ENCODE assay signal across 27 cellular contexts in the genomic region with DNA sequence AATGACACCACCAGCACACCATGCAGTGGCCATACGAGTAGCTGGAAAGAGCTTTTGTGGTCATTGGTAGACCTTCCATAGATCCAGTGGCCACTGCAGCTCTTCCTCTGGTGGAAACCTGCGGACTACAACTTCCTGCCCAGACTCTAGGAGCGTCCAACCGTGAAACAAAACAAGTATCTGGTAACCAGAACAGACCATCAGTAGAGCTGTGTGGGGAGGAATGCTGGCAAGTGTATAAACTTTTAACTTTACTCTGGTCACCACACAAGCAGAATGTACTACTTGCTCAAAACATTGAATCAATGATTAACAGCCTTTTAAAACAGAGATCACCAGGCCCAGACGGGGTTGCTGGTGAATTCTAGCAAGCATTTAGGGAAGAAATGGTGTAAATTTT.
DNase-seq lines count a peak whose midpoint lies in the region; TF ChIP-seq lines count a peak whose summit lies in the region.
"Had no signal": no experiment of that assay in that cellular context is flagged by ENCODE, and none has a peak within 500 bp of the region (broad histone marks: within the 10 kb centered on the region; RNA-seq: fewer than 3 reads in every experiment).

No MANE protein-coding gene starts in this region.

- peaks cover 3% of the 10 kb centered on the region for H3K9me3 Mint-ChIP-seq in nephron progenitor cell
- peaks cover 11% of the 10 kb centered on the region for H3K9me3 Mint-ChIP-seq in Caco-2 (ENCODE audit: unreplicated experiment)
- H3K9me3 Mint-ChIP-seq: activated naive CD8-positive, alpha-beta T cell treated with anti-CD3 and anti-CD28 coated beads for 36 hours; memory B cell had no signal

- BruUV-seq in Caco-2 (replicated peaks; lab: Mats Ljungman, UMichigan), result no TSS peak

- no peaks in the 10 kb centered on the region for H3K36me3 ChIP-seq in Caco-2 (ENCODE audit: control insufficient read depth, insufficient read depth, low read length)
- H3K36me3 ChIP-seq: prostate gland, uterus had no signal

- no peaks in the 10 kb centered on the region for H3K27me3 ChIP-seq in Caco-2 (replicated peaks; ENCODE audit: control insufficient read depth, insufficient read depth, low read length)
- H3K27me3 ChIP-seq: testis, uterus had no signal

- H3K4me3 ChIP-seq in GM12865 (ENCODE audit: low read depth, low read length), result no peak overlapping the region
- peak overlapping the region; percentile 30 for H3K4me3 ChIP-seq in epithelial cell of proximal tubule (ENCODE audit: low read depth, low read length)
- no peak overlapping the region for H3K4me3 ChIP-seq in foreskin fibroblast (ENCODE audit: low read depth in 1 of 2, low read length in 2 of 2)
- no peak overlapping the region for H3K4me3 ChIP-seq in Caco-2 (ENCODE audit: low read depth, low read length)
- H3K4me3 ChIP-seq: prostate gland, testis, uterus had no signal

- H3K4me1 Mint-ChIP-seq in nephron progenitor cell (peaks cover 8% of the 10 kb centered on the region), Caco-2 (ENCODE audit: low read depth, unreplicated experiment) (peaks cover 8% of the 10 kb centered on the region)
- H3K4me1 Mint-ChIP-seq: activated naive CD8-positive, alpha-beta T cell treated with anti-CD3 and anti-CD28 coated beads for 36 hours; CD4-positive, CD25-positive, alpha-beta regulatory T cell; memory B cell; T-helper 17 cell had no signal

- peaks cover 4% of the 10 kb centered on the region; the same call in 1 of the 2 replicates for H3K4me1 ChIP-seq in Caco-2
- H3K4me1 ChIP-seq: prostate gland, testis, uterus had no signal

- peaks cover 5% of the 10 kb centered on the region for H3K36me3 Mint-ChIP-seq in nephron progenitor cell (ENCODE audit: low read depth)
- no peaks in the 10 kb centered on the region for H3K36me3 Mint-ChIP-seq in Caco-2 (ENCODE audit: insufficient read depth, unreplicated experiment)
- H3K36me3 Mint-ChIP-seq: activated naive CD8-positive, alpha-beta T cell treated with anti-CD3 and anti-CD28 coated beads for 36 hours; CD4-positive, CD25-positive, alpha-beta regulatory T cell; memory B cell had no signal

- CTCF ChIA-PET in Caco-2 (lab: Charles Lee), result no interaction called here

- POLR2A ChIA-PET in Caco-2 (lab: Charles Lee), result no interaction called here

- H3K4me3 Mint-ChIP-seq in nephron progenitor cell, result no peak overlapping the region
- H3K4me3 Mint-ChIP-seq in Caco-2 (ENCODE audit: unreplicated experiment), result no peak overlapping the region
- H3K4me3 Mint-ChIP-seq: activated naive CD8-positive, alpha-beta T cell treated with anti-CD3 and anti-CD28 coated beads for 36 hours; CD4-positive, CD25-positive, alpha-beta regulatory T cell; memory B cell; T-helper 17 cell had no signal

- DNase-seq in GM12865 (ENCODE audit: low read depth) (peak; percentile 5), HK-2 (ENCODE audit: unreplicated experiment) (peak; percentile 51), epithelial cell of proximal tubule (ENCODE audit: low read depth) (peak; percentile 94), nephron progenitor cell (peak; percentile 9), foreskin fibroblast (no peak), NCI-H2029 (lab: John Stamatoyannopoulos, UW) (no peak), Caco-2 (no peak)
- no peak for DNase-seq in activated CD8-positive, alpha-beta memory T cell treated with anti-CD3 and anti-CD28 coated beads for 24 hours
- DNase-seq: activated CD4-positive, alpha-beta T cell treated with anti-CD3 and anti-CD28 coated beads for 1 hour; activated effector memory CD4-positive, alpha-beta T cell treated with anti-CD3 and anti-CD28 coated beads, Interleukin-2, amount 50 U/mL, for 16 hours; activated naive CD8-positive, alpha-beta T cell treated with anti-CD3 and anti-CD28 coated beads for 36 hours; aorta; CD4-positive, CD25-positive, alpha-beta regulatory T cell; effector CD4-positive, alpha-beta T cell; erythroblast; head of caudate nucleus; left cardiac atrium; NCI-H1105 treated with DMSO at 0.1 percent for 48 hours; NCI-H2029 treated with DMSO at 0.1 percent for 48 hours; nucleus accumbens; SK-N-SH; stimulated activated naive CD8-positive, alpha-beta T cell treated with anti-CD3 and anti-CD28 coated beads, Interleukin-15, Interleukin-2, amounts not matched to agents 100 U/mL and 50 U/mL, for 24 hours; T-helper 17 cell; testis; uterus had no signal

- H3K27me3 Mint-ChIP-seq in nephron progenitor cell (ENCODE audit: low read depth, poor library complexity) (no peaks in the 10 kb centered on the region), Caco-2 (ENCODE audit: insufficient read depth, unreplicated experiment) (no peaks in the 10 kb centered on the region)
- H3K27me3 Mint-ChIP-seq: activated naive CD8-positive, alpha-beta T cell treated with anti-CD3 and anti-CD28 coated beads for 36 hours; CD4-positive, CD25-positive, alpha-beta regulatory T cell; memory B cell; T-helper 17 cell had no signal

- H3K27ac Mint-ChIP-seq in nephron progenitor cell, result peak overlapping the region; percentile 87
- no peak overlapping the region for H3K27ac Mint-ChIP-seq in Caco-2 (ENCODE audit: unreplicated experiment)
- H3K27ac Mint-ChIP-seq: activated naive CD8-positive, alpha-beta T cell treated with anti-CD3 and anti-CD28 coated beads for 36 hours; CD4-positive, CD25-positive, alpha-beta regulatory T cell; memory B cell; T-helper 17 cell had no signal

- H3K9me3 ChIP-seq in Caco-2, result peaks cover 7% of the 10 kb centered on the region; the same call in 1 of the 2 replicates
- H3K9me3 ChIP-seq: prostate gland, SK-N-SH, testis, uterus had no signal

- intact Hi-C loops in Caco-2 (cut with micrococcal nuclease; ENCODE audit: unreplicated experiment), result no loop called here

- TF ChIP-seq CTCF in GM12865 (IDR thresholded peaks at IDR 0.05; ENCODE audit: insufficient read depth, low read depth, low read length, missing control alignments), result no peak
- no peak for TF ChIP-seq CTCF in epithelial cell of proximal tubule (conservative IDR thresholded peaks at IDR 0.05; ENCODE audit: low read depth, low read length)
- TF ChIP-seq CTCF in nephron progenitor cell (IDR thresholded peaks at IDR 0.05), result no peak
- no peak for TF ChIP-seq CTCF in foreskin fibroblast (IDR thresholded peaks at IDR 0.05; ENCODE audit: low read depth, low read length)
- TF ChIP-seq CTCF in Caco-2 (IDR thresholded peaks at IDR 0.05; ENCODE audit: insufficient read depth in 1 of 2, low read depth in 1 of 2, low read length in 1 of 2, severe bottlenecking in 1 of 2, unreplicated experiment in 1 of 2), result no peak

Comparison
In these comparisons a context has a peak if more than half of its experiments do, and no peak if none do; other contexts are left out.
1. DNase-seq: peak in GM12865 (single experiment), HK-2 (single experiment), epithelial cell of proximal tubule (single experiment) and nephron progenitor cell (single experiment); none in foreskin fibroblast (0 of 2), activated CD8-positive, alpha-beta memory T cell treated with anti-CD3 and anti-CD28 coated beads for 24 hours (single experiment), NCI-H2029 (single experiment) and Caco-2 (0 of 2).